In the genomic region with DNA sequence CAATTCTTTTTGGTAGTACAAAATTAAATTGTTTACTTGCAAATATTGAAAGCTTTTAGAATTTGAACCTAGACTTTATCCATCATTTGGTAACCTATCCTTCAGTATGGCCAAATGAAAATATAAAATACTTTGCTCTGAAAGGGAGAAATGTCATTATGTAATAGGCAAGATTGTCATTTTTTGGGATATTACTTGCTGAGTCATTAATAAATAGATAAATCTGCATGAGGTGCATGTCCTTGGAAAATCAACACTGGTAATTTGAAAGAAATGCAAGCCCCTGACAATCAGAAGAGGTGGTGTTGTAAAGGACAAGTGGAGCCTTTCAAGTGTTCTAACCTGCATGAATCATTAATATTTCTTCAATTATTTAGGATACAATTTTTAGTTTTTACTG, we compare ENCODE assay signal across 4 cellular contexts.
A peak's percentile ranks its signal among the peaks of the same experiment; 100 is the strongest.
TF ChIP-seq lines count a peak whose summit lies in the region.

No MANE protein-coding gene starts in this region.

TF ChIP-seq in HepG2, 621 proteins besides CTCF, POLR2A, EP300 and RAD21:
- TF ChIP-seq NFE2L2 (IDR thresholded peaks at IDR 0.05; ENCODE audit: low read length) (0 out of 2 replicates have a peak, but pooled peaks have one; percentile 1), ETV6 (CRISPR knock-in tag; conservative IDR thresholded peaks at IDR 0.05) (no peak), ZNF121 (CRISPR knock-in tag; IDR thresholded peaks at IDR 0.05) (no peak), MAFK (conservative IDR thresholded peaks at IDR 0.05 in 1 of 2, IDR thresholded peaks at IDR 0.05 in 1 of 2; ENCODE audit: low read length in 2 of 2) (peak; percentile 38 to 69; a peak in 3 of 4 replicates), MAFF (IDR thresholded peaks at IDR 0.05; ENCODE audit: low read depth, low read length) (peak; percentile 62; the same call in 1 of the 2 replicates)

TF ChIP-seq in A549, 52 proteins besides CTCF, POLR2A, EP300 and RAD21:
- TF ChIP-seq EHMT2 (IDR thresholded peaks at IDR 0.05; ENCODE audit: low read depth): no peak
- no peak for TF ChIP-seq PHF8 (IDR thresholded peaks at IDR 0.05; ENCODE audit: borderline replicate concordance, low read depth)
- no peak for TF ChIP-seq ELK1 (IDR thresholded peaks at IDR 0.05; ENCODE audit: low read depth, low read length)
- no peak for TF ChIP-seq HOXA7 (CRISPR knock-in tag; IDR thresholded peaks at IDR 0.05)
- peak; percentile 71 for TF ChIP-seq MAFK (IDR thresholded peaks at IDR 0.05; ENCODE audit: partially characterized antibody)
- TF ChIP-seq HOXB5 (CRISPR knock-in tag; IDR thresholded peaks at IDR 0.05): no peak

TF ChIP-seq in IMR-90, 13 proteins besides CTCF, POLR2A, EP300 and RAD21:
- TF ChIP-seq MAFK (IDR thresholded peaks at IDR 0.05; ENCODE audit: low read depth, low read length): peak; percentile 33; the same call in 1 of the 2 replicates
- no peak for TF ChIP-seq NFE2L2 (IDR thresholded peaks at IDR 0.05; ENCODE audit: low read depth, low read length)

TF ChIP-seq in K562, 482 proteins besides CTCF, POLR2A, EP300 and RAD21 (continues in another document):
- TF ChIP-seq ZSCAN29 (IDR thresholded peaks at IDR 0.05) (no peak), MAFG (tag; conservative IDR thresholded peaks at IDR 0.05) (0 out of 2 replicates have a peak, but pooled peaks have one; percentile 17), HNRNPUL1 (IDR thresholded peaks at IDR 0.05; ENCODE audit: low read length) (no peak), ZNF263 (CRISPR knock-in tag; IDR thresholded peaks at IDR 0.05; ENCODE audit: borderline replicate concordance) (no peak), E2F8 (IDR thresholded peaks at IDR 0.05; ENCODE audit: low read depth, partially characterized antibody) (no peak), ZFX (CRISPR knock-in tag; IDR thresholded peaks at IDR 0.05) (no peak), ETS1 (conservative IDR thresholded peaks at IDR 0.05; ENCODE audit: control insufficient read depth, low read depth, low read length) (no peak), ZNF316 (IDR thresholded peaks at IDR 0.05) (peak; percentile 24; the same call in 1 of the 2 replicates), TCF7 (IDR thresholded peaks at IDR 0.05; ENCODE audit: borderline replicate concordance) (no peak), ZNF197 (CRISPR knock-in tag; IDR thresholded peaks at IDR 0.05; ENCODE audit: low read depth) (no peak), ZNF77 (CRISPR knock-in tag; IDR thresholded peaks at IDR 0.05) (no peak), C11orf30 (IDR thresholded peaks at IDR 0.05; ENCODE audit: low read depth) (peak; percentile 18; the same call in 1 of the 2 replicates), TCF3 (CRISPR knock-in tag; IDR thresholded peaks at IDR 0.05) (no peak), ZBTB40 (IDR thresholded peaks at IDR 0.05) (no peak), ZBTB40 (CRISPR knock-in tag; IDR thresholded peaks at IDR 0.05) (no peak), GTF2F1 (IDR thresholded peaks at IDR 0.05; ENCODE audit: low read depth, low read length) (no peak), E2F1 (CRISPR knock-in tag; IDR thresholded peaks at IDR 0.05) (no peak), HSF4 (CRISPR knock-in tag; IDR thresholded peaks at IDR 0.05; ENCODE audit: borderline replicate concordance) (no peak), SRSF9 (IDR thresholded peaks at IDR 0.05; ENCODE audit: borderline replicate concordance, low read depth, low read length) (no peak), ZBED1 (IDR thresholded peaks at IDR 0.05) (no peak)
- TF ChIP-seq, protein P1, sequence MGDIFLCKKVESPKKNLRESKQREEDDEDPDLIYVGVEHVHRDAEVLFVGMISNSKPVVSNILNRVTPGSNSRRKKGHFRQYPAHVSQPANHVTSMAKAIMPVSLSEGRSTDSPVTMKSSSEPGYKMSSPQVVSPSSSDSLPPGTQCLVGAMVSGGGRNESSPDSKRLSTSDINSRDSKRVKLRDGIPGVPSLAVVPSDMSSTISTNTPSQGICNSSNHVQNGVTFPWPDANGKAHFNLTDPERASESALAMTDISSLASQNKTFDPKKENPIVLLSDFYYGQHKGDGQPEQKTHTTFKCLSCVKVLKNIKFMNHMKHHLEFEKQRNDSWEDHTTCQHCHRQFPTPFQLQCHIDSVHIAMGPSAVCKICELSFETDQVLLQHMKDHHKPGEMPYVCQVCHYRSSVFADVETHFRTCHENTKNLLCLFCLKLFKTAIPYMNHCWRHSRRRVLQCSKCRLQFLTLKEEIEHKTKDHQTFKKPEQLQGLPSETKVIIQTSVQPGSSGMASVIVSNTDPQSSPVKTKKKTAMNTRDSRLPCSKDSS (IDR thresholded peaks at IDR 0.05; ENCODE audit: low read depth, partially characterized antibody): no peak
- TF ChIP-seq, protein P2, sequence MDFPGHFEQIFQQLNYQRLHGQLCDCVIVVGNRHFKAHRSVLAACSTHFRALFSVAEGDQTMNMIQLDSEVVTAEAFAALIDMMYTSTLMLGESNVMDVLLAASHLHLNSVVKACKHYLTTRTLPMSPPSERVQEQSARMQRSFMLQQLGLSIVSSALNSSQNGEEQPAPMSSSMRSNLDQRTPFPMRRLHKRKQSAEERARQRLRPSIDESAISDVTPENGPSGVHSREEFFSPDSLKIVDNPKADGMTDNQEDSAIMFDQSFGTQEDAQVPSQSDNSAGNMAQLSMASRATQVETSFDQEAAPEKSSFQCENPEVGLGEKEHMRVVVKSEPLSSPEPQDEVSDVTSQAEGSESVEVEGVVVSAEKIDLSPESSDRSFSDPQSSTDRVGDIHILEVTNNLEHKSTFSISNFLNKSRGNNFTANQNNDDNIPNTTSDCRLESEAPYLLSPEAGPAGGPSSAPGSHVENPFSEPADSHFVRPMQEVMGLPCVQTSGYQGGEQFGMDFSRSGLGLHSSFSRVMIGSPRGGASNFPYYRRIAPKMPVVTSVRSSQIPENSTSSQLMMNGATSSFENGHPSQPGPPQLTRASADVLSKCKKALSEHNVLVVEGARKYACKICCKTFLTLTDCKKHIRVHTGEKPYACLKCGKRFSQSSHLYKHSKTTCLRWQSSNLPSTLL (IDR thresholded peaks at IDR 0.05): no peak
- TF ChIP-seq, protein P3, sequence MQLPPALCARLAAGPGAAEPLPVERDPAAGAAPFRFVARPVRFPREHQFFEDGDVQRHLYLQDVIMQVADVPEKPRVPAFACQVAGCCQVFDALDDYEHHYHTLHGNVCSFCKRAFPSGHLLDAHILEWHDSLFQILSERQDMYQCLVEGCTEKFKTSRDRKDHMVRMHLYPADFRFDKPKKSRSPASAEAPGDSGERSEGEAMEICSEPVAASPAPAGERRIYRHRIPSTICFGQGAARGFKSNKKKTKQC (CRISPR knock-in tag; IDR thresholded peaks at IDR 0.05): no peak
- TF ChIP-seq, protein P4, sequence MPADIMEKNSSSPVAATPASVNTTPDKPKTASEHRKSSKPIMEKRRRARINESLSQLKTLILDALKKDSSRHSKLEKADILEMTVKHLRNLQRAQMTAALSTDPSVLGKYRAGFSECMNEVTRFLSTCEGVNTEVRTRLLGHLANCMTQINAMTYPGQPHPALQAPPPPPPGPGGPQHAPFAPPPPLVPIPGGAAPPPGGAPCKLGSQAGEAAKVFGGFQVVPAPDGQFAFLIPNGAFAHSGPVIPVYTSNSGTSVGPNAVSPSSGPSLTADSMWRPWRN (IDR thresholded peaks at IDR 0.05; ENCODE audit: low read depth): no peak
